ENCODE assay signal across 16 cellular contexts in genomic region chr1:206651958-206652890, GRCh38. TPM values are rescaled to one million over a fixed set of nuclear protein-coding genes. Genes with fewer than 3 reads are reported as not detected.
DNase-seq lines count a peak whose midpoint lies in the region; TF ChIP-seq lines count a peak whose summit lies in the region.
"Had no signal": no experiment of that assay in that cellular context is flagged by ENCODE, and none has a peak within 500 bp of the region (broad histone marks: within the 10 kb centered on the region; RNA-seq: fewer than 3 reads in every experiment).

No MANE protein-coding gene starts in this region.

- no peak overlapping the region for H3K4me2 ChIP-seq in osteoblast (ENCODE audit: insufficient read depth, low read length)
- H3K4me2 ChIP-seq: hepatocyte had no signal

- no peaks in the 10 kb centered on the region for H3K27me3 ChIP-seq in breast epithelium
- H3K27me3 ChIP-seq in osteoblast (ENCODE audit: insufficient read depth, low read length), result no peaks in the 10 kb centered on the region
- H3K27me3 ChIP-seq: brain microvascular endothelial cell, hepatocyte had no signal

- H3K36me3 ChIP-seq in breast epithelium (peaks cover 4% of the 10 kb centered on the region), osteoblast (ENCODE audit: insufficient read depth, low read length) (peaks cover 30% of the 10 kb centered on the region)

- no peak for TF ChIP-seq POLR2A in NB4 (IDR thresholded peaks at IDR 0.05; ENCODE audit: extremely low read depth, insufficient read length)
- no peak for TF ChIP-seq POLR2A in breast epithelium (IDR thresholded peaks at IDR 0.05)

- peak overlapping the region; percentile 59 to 80 for H3K27ac ChIP-seq in breast epithelium
- H3K27ac ChIP-seq in osteoblast (ENCODE audit: low read depth, low read length), result no peak overlapping the region
- H3K27ac ChIP-seq: brain microvascular endothelial cell, hepatocyte had no signal

- TF ChIP-seq CTCF in NB4 (IDR thresholded peaks at IDR 0.05; ENCODE audit: low read depth, low read length) (no peak), breast epithelium (IDR thresholded peaks at IDR 0.05) (no peak), osteoblast (IDR thresholded peaks at IDR 0.05; ENCODE audit: extremely low read depth, low read depth, low read length) (no peak)

- peaks cover 10% of the 10 kb centered on the region for H4K20me1 ChIP-seq in osteoblast (ENCODE audit: insufficient read depth, low read length)

- H3K4me1 ChIP-seq in breast epithelium (peaks cover 0 to 10% of the 10 kb centered on the region in 2 donors), osteoblast (ENCODE audit: insufficient read depth, low read length) (peaks cover 16% of the 10 kb centered on the region)

- no peak overlapping the region for H2AFZ ChIP-seq in osteoblast (ENCODE audit: low read length)
- H2AFZ ChIP-seq: hepatocyte had no signal

- intact Hi-C loops in breast epithelium (cut with DNase I; ENCODE audit: low total_unique reads), result no loop called here

- H3K4me3 ChIP-seq in NB4 (ENCODE audit: low read depth, low read length) (no peak overlapping the region), breast epithelium (no peak overlapping the region), osteoblast (ENCODE audit: insufficient read depth, low read length) (no peak overlapping the region)
- H3K4me3 ChIP-seq: hepatocyte had no signal

- DNase-seq in GF-D8 (lab: John Stamatoyannopoulos, UW), result peak; percentile 50
- DNase-seq in NB4 (ENCODE audit: low read depth), result peak; percentile 38
- peak in 1 of 2 donors; percentile 43 for DNase-seq in breast epithelium (ENCODE audit: low spot score in 2 of 2)
- peak; percentile 26 for DNase-seq in pons (ENCODE audit: low spot score)
- no peak for DNase-seq in DMS53 (lab: John Stamatoyannopoulos, UW)
- no peak for DNase-seq in osteoblast (ENCODE audit: insufficient read length, low spot score, missing footprints)
- no peak for DNase-seq in activated CD4-positive, CD25-positive, alpha-beta regulatory T cell treated with anti-CD3 and anti-CD28 coated beads, Interleukin-2, amount 50 U/mL, for 72 hours
- DNase-seq: activated CD4-positive, alpha-beta T cell treated with anti-CD3 and anti-CD28 coated beads for 4 hours; activated CD8-positive, alpha-beta memory T cell treated with anti-CD3 and anti-CD28 coated beads, Interleukin-2, amount 50 U/mL, for 48 hours; activated naive CD4-positive, alpha-beta T cell treated with anti-CD3 and anti-CD28 coated beads for 36 hours; brain microvascular endothelial cell; DMS153; NCI-H82; stimulated activated CD4-positive, alpha-beta T cell treated with anti-CD3 and anti-CD28 coated beads, Interleukin-12 subunit alpha, Interleukin-12 subunit beta, amount 100 ng/mL, for 4 hours; T-helper 2 cell had no signal

- H3K9me3 ChIP-seq in breast epithelium (no peaks in the 10 kb centered on the region), osteoblast (ENCODE audit: low read depth, low read length) (no peaks in the 10 kb centered on the region)

- H3K79me2 ChIP-seq in osteoblast (ENCODE audit: insufficient read depth, low read length), result peaks cover 44% of the 10 kb centered on the region
- H3K79me2 ChIP-seq: hepatocyte had no signal

RNA-seq across cellular contexts. Expression of gene DYRK3, which starts 16.9 kb away (rescaled TPM):
- total RNA-seq in breast epithelium, result 10 to 100 TPM in 2 of 3 donors, 1 to 10 TPM in 1; 7.8 to 39.4 (median 14.1) TPM
- 52.1 and 54.8 TPM in 2 replicates for total RNA-seq in osteoblast

RNA-seq across cellular contexts. Expression of gene MAPKAPK2, which starts 32.5 kb away (rescaled TPM):
- total RNA-seq in breast epithelium (10 to 100 TPM; 47.4 to 69.2 (median 67.2) TPM), osteoblast (38.0 and 40.1 TPM in 2 replicates)

RNA-seq across cellular contexts. Expression of gene EIF2D, which starts 40.0 kb away (rescaled TPM):
- total RNA-seq in breast epithelium, result 10 to 100 TPM; 55.4 to 70.1 (median 68.6) TPM
- total RNA-seq in osteoblast, result 52.8 and 53.6 TPM in 2 replicates

Comparison
In these comparisons a context has a peak if more than half of its experiments do, and no peak if none do; other contexts are left out.
1. DNase-seq: peak in GF-D8 (single experiment), NB4 (single experiment) and pons (single experiment); none in DMS53 (single experiment), osteoblast (single experiment) and activated CD4-positive, CD25-positive, alpha-beta regulatory T cell treated with anti-CD3 and anti-CD28 coated beads, Interleukin-2, amount 50 U/mL, for 72 hours (single experiment).